Comparison of ENCODE assay signal across 11 cellular contexts in the genomic region with DNA sequence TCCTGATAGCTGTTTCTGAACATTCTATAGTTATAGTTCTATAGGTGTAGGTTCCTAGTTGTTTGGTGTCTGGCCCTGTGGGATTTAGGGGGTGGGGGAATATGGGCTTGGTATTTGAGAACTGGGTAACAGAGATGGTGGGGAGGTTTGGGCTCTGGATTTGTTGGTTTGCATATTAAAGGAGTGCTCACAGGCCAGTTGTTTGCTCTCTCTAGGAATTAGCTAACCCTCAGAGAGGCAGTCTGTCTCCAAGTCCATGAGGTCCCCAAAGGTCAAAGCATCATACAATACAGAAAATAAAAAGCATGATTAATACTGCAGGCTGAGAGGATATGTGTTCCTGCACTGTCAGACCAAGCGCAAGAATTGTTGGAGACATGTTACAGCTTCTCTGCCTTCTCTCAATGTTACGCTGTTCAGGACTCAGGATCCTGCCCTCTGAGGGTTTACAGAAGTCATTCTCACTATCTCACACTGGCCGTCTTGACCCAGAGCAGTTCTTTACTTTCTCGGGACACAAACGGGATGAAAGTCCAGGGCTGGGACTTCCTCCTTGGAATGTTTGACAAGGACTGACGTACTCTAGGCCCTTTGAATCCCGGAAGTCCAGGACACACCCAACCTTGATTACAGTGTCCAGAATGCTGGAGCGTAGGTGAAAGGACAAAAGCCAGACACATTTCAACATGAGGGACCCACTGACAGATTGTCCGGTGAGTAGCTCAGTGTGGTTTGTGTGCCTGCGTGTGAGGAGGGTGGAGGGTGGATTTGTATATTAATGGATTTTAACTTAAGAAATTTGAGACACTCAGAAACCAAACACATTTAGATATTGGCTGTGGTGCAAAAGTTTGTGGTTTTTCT. TPM values are rescaled to one million over a fixed set of nuclear protein-coding genes. Genes with fewer than 3 reads are reported as not detected.
DNase-seq lines count a peak whose midpoint lies in the region; ATAC-seq and TF ChIP-seq lines count a peak whose summit lies in the region.
"Had no signal": no experiment of that assay in that cellular context is flagged by ENCODE, and none has a peak within 500 bp of the region (broad histone marks: within the 10 kb centered on the region; RNA-seq: fewer than 3 reads in every experiment).

A gene with protein sequence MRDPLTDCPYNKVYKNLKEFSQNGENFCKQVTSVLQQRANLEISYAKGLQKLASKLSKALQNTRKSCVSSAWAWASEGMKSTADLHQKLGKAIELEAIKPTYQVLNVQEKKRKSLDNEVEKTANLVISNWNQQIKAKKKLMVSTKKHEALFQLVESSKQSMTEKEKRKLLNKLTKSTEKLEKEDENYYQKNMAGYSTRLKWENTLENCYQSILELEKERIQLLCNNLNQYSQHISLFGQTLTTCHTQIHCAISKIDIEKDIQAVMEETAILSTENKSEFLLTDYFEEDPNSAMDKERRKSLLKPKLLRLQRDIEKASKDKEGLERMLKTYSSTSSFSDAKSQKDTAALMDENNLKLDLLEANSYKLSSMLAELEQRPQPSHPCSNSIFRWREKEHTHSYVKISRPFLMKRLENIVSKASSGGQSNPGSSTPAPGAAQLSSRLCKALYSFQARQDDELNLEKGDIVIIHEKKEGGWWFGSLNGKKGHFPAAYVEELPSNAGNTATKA (plus strand): TSS at position 677 of the 864 bp plus-strand sequence. CDS start 10 bp downstream, at position 687.

- H3K4me1 ChIP-seq in PC-3 (ENCODE audit: insufficient read depth, low read length), result peaks cover 19% of the 10 kb centered on the region; the same call in 1 of the 2 replicates

- H3K9me3 ChIP-seq in PC-3 (ENCODE audit: low read length), result no peaks in the 10 kb centered on the region

- no peaks in the 10 kb centered on the region for H4K20me1 ChIP-seq in PC-3 (ENCODE audit: low read length)
- H4K20me1 ChIP-seq: BLaER1 treated with 17β-estradiol and CSF1 and Interleukin-3, amounts not matched to agents 10 nM and 100 nM had no signal

- no peak within 1 kb of the TSS; the same call in 1 of the 2 replicates for H3K4me3 ChIP-seq in PC-3 (ENCODE audit: low read length)
- no peak within 1 kb of the TSS for H3K4me3 ChIP-seq in fibroblast of pulmonary artery (replicated peaks; ENCODE audit: low read depth, low read length)
- H3K4me3 ChIP-seq: BLaER1 treated with 17β-estradiol and CSF1 and Interleukin-3, amounts not matched to agents 10 nM and 100 nM had no signal

- ATAC-seq in PC-3, result peak; percentile 33
- ATAC-seq: activated T-cell treated with anti-CD3 and anti-CD28 coated beads, Interleukin-2, amount 50 U/mL, for 4 hours had no signal

- peak within 1 kb of the TSS; percentile 14; the same call in 1 of the 2 replicates for H2AFZ ChIP-seq in PC-3 (ENCODE audit: low read length)

- TF ChIP-seq CTCF in 22Rv1 (IDR thresholded peaks at IDR 0.05) (no peak), PC-3 (conservative IDR thresholded peaks at IDR 0.05; ENCODE audit: low read depth, low read length) (no peak), fibroblast of pulmonary artery (IDR thresholded peaks at IDR 0.05; ENCODE audit: low read length, missing control alignments) (no peak), nephron (IDR thresholded peaks at IDR 0.05; ENCODE audit: unreplicated experiment in 3 of 3) (no peak), chondrocyte (IDR thresholded peaks at IDR 0.05) (no peak), glutamatergic neuron (IDR thresholded peaks at IDR 0.05; ENCODE audit: partially characterized antibody, unreplicated experiment) (no peak)

- H3K27ac Mint-ChIP-seq in nephron, result peak within 1 kb of the TSS in 2 of 3 experiments; percentile 14 to 45
- H3K27ac Mint-ChIP-seq in chondrocyte (ENCODE audit: unreplicated experiment), result no peak within 1 kb of the TSS
- H3K27ac Mint-ChIP-seq in glutamatergic neuron (ENCODE audit: unreplicated experiment), result no peak within 1 kb of the TSS

- H3K27me3 Mint-ChIP-seq in nephron (ENCODE audit: low read depth), result peaks cover 8% of the 10 kb centered on the region
- no peaks in the 10 kb centered on the region for H3K27me3 Mint-ChIP-seq in chondrocyte (ENCODE audit: low read depth)
- peaks cover 4% of the 10 kb centered on the region for H3K27me3 Mint-ChIP-seq in glutamatergic neuron (ENCODE audit: unreplicated experiment)

- no TSS peak for BruUV-seq in PC-3 (replicated peaks; lab: Mats Ljungman, UMichigan)

- no peak within 1 kb of the TSS for H3K4me3 Mint-ChIP-seq in nephron
- no peak within 1 kb of the TSS for H3K4me3 Mint-ChIP-seq in chondrocyte (ENCODE audit: unreplicated experiment)
- no peak within 1 kb of the TSS for H3K4me3 Mint-ChIP-seq in glutamatergic neuron (ENCODE audit: unreplicated experiment)
- H3K4me3 Mint-ChIP-seq: activated T-cell treated with anti-CD3 and anti-CD28 coated beads, Interleukin-2, amount 50 U/mL, for 4 hours had no signal

- no peaks in the 10 kb centered on the region for H3K36me3 ChIP-seq in PC-3 (ENCODE audit: low read depth, low read length)
- H3K36me3 ChIP-seq: BLaER1 treated with 17β-estradiol and CSF1 and Interleukin-3, amounts not matched to agents 10 nM and 100 nM had no signal

- H3F3A ChIP-seq in PC-3 (ENCODE audit: low read length, unreplicated experiment), result no peaks in the 10 kb centered on the region

- no peaks in the 10 kb centered on the region for H3K27me3 ChIP-seq in PC-3 (ENCODE audit: low read length)
- H3K27me3 ChIP-seq: BLaER1 treated with 17β-estradiol and CSF1 and Interleukin-3, amounts not matched to agents 10 nM and 100 nM had no signal

- H3K9me3 Mint-ChIP-seq in nephron (no peaks in the 10 kb centered on the region), chondrocyte (ENCODE audit: low read depth) (no peaks in the 10 kb centered on the region), glutamatergic neuron (ENCODE audit: unreplicated experiment) (peaks cover 2% of the 10 kb centered on the region)
- H3K9me3 Mint-ChIP-seq: activated T-cell treated with anti-CD3 and anti-CD28 coated beads, Interleukin-2, amount 50 U/mL, for 4 hours had no signal

- POLR2A ChIA-PET in PC-3 (lab: Charles Lee; ENCODE audit: unreplicated experiment), result no interaction called here

- intact Hi-C loops in PC-3 (cut with micrococcal nuclease), result no loop called here

- CTCF ChIA-PET in PC-3 (lab: Charles Lee), result no interaction called here

- no peaks in the 10 kb centered on the region for H3K36me3 Mint-ChIP-seq in nephron (ENCODE audit: low read depth)
- H3K36me3 Mint-ChIP-seq in chondrocyte (ENCODE audit: low read depth), result no peaks in the 10 kb centered on the region
- no peaks in the 10 kb centered on the region for H3K36me3 Mint-ChIP-seq in glutamatergic neuron (ENCODE audit: unreplicated experiment)

- peak within 1 kb of the TSS; percentile 25; the same call in 1 of the 2 replicates for H3K9ac ChIP-seq in PC-3 (ENCODE audit: low read length)
- H3K9ac ChIP-seq: BLaER1 treated with 17β-estradiol and CSF1 and Interleukin-3, amounts not matched to agents 10 nM and 100 nM had no signal

- H3K27ac ChIP-seq in 22Rv1, result peak within 1 kb of the TSS; percentile 66
- peak within 1 kb of the TSS; percentile 69 for H3K27ac ChIP-seq in PC-3 (ENCODE audit: low read length)
- H3K27ac ChIP-seq: BLaER1 treated with 17β-estradiol and CSF1 and Interleukin-3, amounts not matched to agents 10 nM and 100 nM had no signal

- no peaks in the 10 kb centered on the region for H3K9me2 ChIP-seq in PC-3 (replicated peaks; ENCODE audit: low read length)

- peak; percentile 50 for DNase-seq in PC-3
- DNase-seq in fibroblast of pulmonary artery (ENCODE audit: low read depth), result peak; percentile 60
- DNase-seq in chondrocyte (ENCODE audit: low spot score), result no peak
- DNase-seq in activated CD4-positive, alpha-beta T cell treated with anti-CD3 and anti-CD28 coated beads for 48 hours, result no peak
- no peak for DNase-seq in glutamatergic neuron
- no peak for DNase-seq in cortex of kidney (lab: John Stamatoyannopoulos, UW)
- DNase-seq: activated T-cell treated with anti-CD3 and anti-CD28 coated beads, Interleukin-2, amount 50 U/mL, for 4 hours; NCI-H1092 had no signal

- H3K4me1 Mint-ChIP-seq in nephron, result peaks cover 30% of the 10 kb centered on the region
- peaks cover 8% of the 10 kb centered on the region for H3K4me1 Mint-ChIP-seq in chondrocyte (ENCODE audit: low read depth)
- peaks cover 2% of the 10 kb centered on the region for H3K4me1 Mint-ChIP-seq in glutamatergic neuron (ENCODE audit: low read depth, unreplicated experiment)

- H3K79me2 ChIP-seq in PC-3 (ENCODE audit: low read length), result no peaks in the 10 kb centered on the region

- H3K4me2 ChIP-seq in PC-3 (ENCODE audit: low read length), result peak within 1 kb of the TSS; percentile 45
- H3K4me2 ChIP-seq: BLaER1 treated with 17β-estradiol and CSF1 and Interleukin-3, amounts not matched to agents 10 nM and 100 nM had no signal

RNA-seq across cellular contexts. Expression of the gene that starts here (rescaled TPM):
- total RNA-seq in PC-3 (2014; rRNA removed) (0.69 and 1.1 TPM in 2 replicates), chondrocyte (0.27 TPM in 1 of 3 replicates, not detected in the others), glutamatergic neuron (ENCODE audit: unreplicated experiment) (not detected)

Comparison
In these comparisons a context has a peak if more than half of its experiments do, and no peak if none do; other contexts are left out.
1. DNase-seq: peak in PC-3 (single experiment) and fibroblast of pulmonary artery (single experiment); none in chondrocyte (single experiment), activated CD4-positive, alpha-beta T cell treated with anti-CD3 and anti-CD28 coated beads for 48 hours (single experiment), glutamatergic neuron (single experiment) and cortex of kidney (single experiment).
2. H3K27ac Mint-ChIP-seq: peak in nephron (2 of 3); none in chondrocyte (single experiment) and glutamatergic neuron (single experiment).